Comparison of ENCODE assay signal across 16 cellular contexts in genomic region chr10:47013469-47014169, GRCh38.
DNase-seq lines count a peak whose midpoint lies in the region; ATAC-seq and TF ChIP-seq lines count a peak whose summit lies in the region.
"Had no signal": no experiment of that assay in that cellular context is flagged by ENCODE, and none has a peak within 500 bp of the region (broad histone marks: within the 10 kb centered on the region; RNA-seq: fewer than 3 reads in every experiment).

No MANE protein-coding gene starts in this region.

- intact Hi-C loops in left ventricle myocardium superior (cut with micrococcal nuclease) (no loop called here), posterior vena cava (cut with DNase I) (no loop called here)

- no peaks in the 10 kb centered on the region for H4K20me1 ChIP-seq in Loucy (ENCODE audit: insufficient read depth, low read length, poor library complexity, severe bottlenecking)

- no peak overlapping the region for H3K4me2 ChIP-seq in Loucy (ENCODE audit: low read depth, low read length, poor library complexity, severe bottlenecking)

- no peaks in the 10 kb centered on the region for H3K27me3 ChIP-seq in Loucy (ENCODE audit: insufficient read depth, low read length, poor library complexity, severe bottlenecking)
- H3K27me3 ChIP-seq: body of pancreas had no signal

- H2AFZ ChIP-seq in Loucy (ENCODE audit: low read length): no peak overlapping the region

- H3K79me2 ChIP-seq in Loucy (ENCODE audit: insufficient read depth, low read length): no peaks in the 10 kb centered on the region

- H3K9me3 ChIP-seq in Loucy (ENCODE audit: insufficient read depth, low read depth, low read length): no peaks in the 10 kb centered on the region
- H3K9me3 ChIP-seq: body of pancreas, neutrophil had no signal

- peak; percentile 71 for DNase-seq in AG10803 (ENCODE audit: low read depth)
- no peak for DNase-seq in left ventricle myocardium superior
- DNase-seq in posterior vena cava (ENCODE audit: low spot score): peak; percentile 92
- DNase-seq in NCI-H1048 (lab: John Stamatoyannopoulos, UW): no peak
- no peak for DNase-seq in SIG-M5 treated with dmso at 0.1 percent for 504 hours (lab: John Stamatoyannopoulos, UW; ENCODE audit: unreplicated experiment)
- DNase-seq in Ammon's horn (ENCODE audit: low spot score): no peak
- DNase-seq: activated CD4-positive, alpha-beta T cell treated with anti-CD3 and anti-CD28 coated beads for 4 hours; body of pancreas; effector memory CD8-positive, alpha-beta T cell; KBM-7; NCI-H2081; substantia nigra; SW 1271 had no signal

- H3K4me1 ChIP-seq in Loucy (ENCODE audit: insufficient read depth, low read length, poor library complexity, severe bottlenecking): no peaks in the 10 kb centered on the region
- H3K4me1 ChIP-seq: body of pancreas had no signal

- H3F3A ChIP-seq in Loucy (ENCODE audit: low read depth): no peaks in the 10 kb centered on the region

- TF ChIP-seq CTCF in AG10803 (conservative IDR thresholded peaks at IDR 0.05; ENCODE audit: low read length): peak; percentile 17; the same call in 1 of the 2 replicates
- TF ChIP-seq CTCF in Loucy (conservative IDR thresholded peaks at IDR 0.05; ENCODE audit: low read length): peak; percentile 27; the same call in 1 of the 2 replicates

- no peaks in the 10 kb centered on the region for H3K36me3 ChIP-seq in Loucy (ENCODE audit: insufficient read depth, low read length)
- H3K36me3 ChIP-seq: neutrophil had no signal

- peak; percentile 34 for ATAC-seq in left ventricle myocardium superior
- ATAC-seq in HG03432 (IDR thresholded peaks at IDR 0.05; ENCODE audit: unreplicated experiment): no peak
- ATAC-seq: body of pancreas; effector memory CD8-positive, alpha-beta T cell had no signal

- H3K9me2 ChIP-seq in Loucy (replicated peaks; ENCODE audit: low read depth, low read length): no peaks in the 10 kb centered on the region

- H3K9ac ChIP-seq in Loucy (ENCODE audit: low read depth, low read length, poor library complexity, severe bottlenecking): no peak overlapping the region

- no peak overlapping the region for H3K4me3 ChIP-seq in AG10803 (ENCODE audit: low read length)
- H3K4me3 ChIP-seq in Loucy (ENCODE audit: low read length, poor library complexity, severe bottlenecking): no peak overlapping the region
- H3K4me3 ChIP-seq: body of pancreas had no signal

Comparison
In these comparisons a context has a peak if more than half of its experiments do, and no peak if none do; other contexts are left out.
1. DNase-seq: peak in AG10803 (single experiment) and posterior vena cava (single experiment); none in left ventricle myocardium superior (single experiment), NCI-H1048 (single experiment), SIG-M5 treated with dmso at 0.1 percent for 504 hours (single experiment) and Ammon's horn (single experiment).